1 cellular context compared by ENCODE assay signal in genomic region chr2:55530539-55531081, GRCh38.
TF ChIP-seq lines count a peak whose summit lies in the region.

No MANE protein-coding gene starts in this region.

TF ChIP-seq in SK-N-SH, 30 proteins besides CTCF, POLR2A, EP300 and RAD21:
- TF ChIP-seq TAF1 (IDR thresholded peaks at IDR 0.05; ENCODE audit: borderline replicate concordance, low read depth, low read length) (no peak), SIN3A (IDR thresholded peaks at IDR 0.05; ENCODE audit: borderline replicate concordance, low read depth, low read length) (no peak), YY1 (IDR thresholded peaks at IDR 0.05; ENCODE audit: low read depth) (no peak), USF2 (IDR thresholded peaks at IDR 0.05; ENCODE audit: borderline replicate concordance, low read depth, low read length) (no peak), TCF12 (IDR thresholded peaks at IDR 0.05) (no peak), RCOR1 (IDR thresholded peaks at IDR 0.05; ENCODE audit: low read length) (no peak), NFIC (IDR thresholded peaks at IDR 0.05; ENCODE audit: borderline replicate concordance) (no peak), TEAD4 (IDR thresholded peaks at IDR 0.05; ENCODE audit: borderline replicate concordance, insufficient read depth) (no peak), ELF1 (IDR thresholded peaks at IDR 0.05) (no peak), GATA2 (CRISPR knock-in tag; IDR thresholded peaks at IDR 0.05) (no peak), NRF1 (IDR thresholded peaks at IDR 0.05; ENCODE audit: low read depth, low read length) (no peak), PBX3 (IDR thresholded peaks at IDR 0.05) (no peak), FOSL2 (IDR thresholded peaks at IDR 0.05; ENCODE audit: borderline replicate concordance, low read depth) (no peak), EZH2phosphoT487 (IDR thresholded peaks at IDR 0.05; ENCODE audit: borderline replicate concordance, low read depth) (no peak), IRF3 (IDR thresholded peaks at IDR 0.05; ENCODE audit: low read depth, low read length) (no peak), JUND (IDR thresholded peaks at IDR 0.05) (no peak), POLR2AphosphoS5 (IDR thresholded peaks at IDR 0.05; ENCODE audit: low read depth, low read length) (no peak), FOXM1 (IDR thresholded peaks at IDR 0.05; ENCODE audit: low read depth) (no peak), FOXJ3 (CRISPR knock-in tag; IDR thresholded peaks at IDR 0.05) (no peak), SMC3 (IDR thresholded peaks at IDR 0.05; ENCODE audit: low read depth, low read length) (no peak)
